Comparison of ENCODE assay signal across 1 cellular context in the genomic region with DNA sequence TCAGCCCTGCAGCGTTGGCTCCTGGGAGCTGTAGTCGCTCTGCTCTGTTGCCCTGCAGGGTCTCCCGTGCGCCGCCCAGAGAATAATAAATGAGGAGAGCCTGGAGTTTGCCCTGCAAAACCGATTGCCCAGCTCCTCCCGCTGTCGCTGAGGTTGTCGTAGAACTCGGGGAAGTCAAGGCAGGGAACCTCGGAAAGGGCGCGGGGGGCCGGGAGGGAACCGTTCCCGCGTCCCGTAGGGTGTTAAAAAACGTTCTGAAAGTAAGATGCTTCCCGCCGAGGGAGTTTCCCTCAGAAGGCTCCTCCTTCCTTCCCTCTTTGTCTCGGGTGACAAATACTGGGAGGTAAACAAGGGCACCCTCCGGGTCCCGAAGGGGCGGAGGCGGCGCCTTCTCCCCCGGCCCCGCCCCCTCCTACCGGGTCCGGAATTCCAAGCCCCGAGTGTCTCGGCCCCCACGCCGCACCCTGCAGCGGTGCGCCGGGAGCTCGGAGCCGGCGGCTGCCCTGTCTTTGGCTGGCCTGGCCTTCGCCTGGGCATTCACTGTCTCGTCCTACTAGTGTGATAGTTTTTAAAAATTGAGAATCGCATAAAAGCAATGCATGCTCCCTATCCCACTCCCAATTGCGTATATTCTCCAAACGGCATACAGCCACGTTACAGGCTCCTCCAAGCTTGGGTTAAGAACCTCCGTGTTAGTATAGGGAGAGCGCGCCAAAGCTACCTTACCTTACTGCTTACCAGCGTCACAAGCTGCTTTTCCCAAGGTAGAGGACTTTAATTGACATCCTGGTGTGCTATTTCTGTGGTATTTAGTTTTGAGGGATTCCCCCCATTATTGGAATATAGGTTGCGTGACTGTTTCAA.
A peak's percentile ranks its signal among the peaks of the same experiment; 100 is the strongest.
TF ChIP-seq lines count a peak whose summit lies in the region.

No MANE protein-coding gene starts in this region.

TF ChIP-seq in HepG2, 621 proteins besides CTCF, POLR2A, EP300 and RAD21 (continued from another document and continues in another):
- TF ChIP-seq, protein P1, sequence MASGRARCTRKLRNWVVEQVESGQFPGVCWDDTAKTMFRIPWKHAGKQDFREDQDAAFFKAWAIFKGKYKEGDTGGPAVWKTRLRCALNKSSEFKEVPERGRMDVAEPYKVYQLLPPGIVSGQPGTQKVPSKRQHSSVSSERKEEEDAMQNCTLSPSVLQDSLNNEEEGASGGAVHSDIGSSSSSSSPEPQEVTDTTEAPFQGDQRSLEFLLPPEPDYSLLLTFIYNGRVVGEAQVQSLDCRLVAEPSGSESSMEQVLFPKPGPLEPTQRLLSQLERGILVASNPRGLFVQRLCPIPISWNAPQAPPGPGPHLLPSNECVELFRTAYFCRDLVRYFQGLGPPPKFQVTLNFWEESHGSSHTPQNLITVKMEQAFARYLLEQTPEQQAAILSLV (CRISPR knock-in tag; IDR thresholded peaks at IDR 0.05; ENCODE audit: borderline replicate concordance): peak; percentile 42; the same call in 1 of the 2 replicates
- TF ChIP-seq RARG (CRISPR knock-in tag; IDR thresholded peaks at IDR 0.05; ENCODE audit: low read depth) (no peak), MIER2 (CRISPR knock-in tag; IDR thresholded peaks at IDR 0.05) (0 out of 2 replicates have a peak, but pooled peaks have one; percentile 60), DMAP1 (CRISPR knock-in tag; IDR thresholded peaks at IDR 0.05) (peak; percentile 35; the same call in 1 of the 2 replicates), POLR2G (IDR thresholded peaks at IDR 0.05; ENCODE audit: low read depth, low read length) (peak; percentile 85), ZNF101 (CRISPR knock-in tag; IDR thresholded peaks at IDR 0.05; ENCODE audit: borderline replicate concordance, low read depth) (no peak), ISL2 (CRISPR knock-in tag; IDR thresholded peaks at IDR 0.05) (no peak; the same call in 1 of the 2 replicates), ZNF333 (CRISPR knock-in tag; IDR thresholded peaks at IDR 0.05; ENCODE audit: borderline replicate concordance) (no peak), ZNF615 (CRISPR knock-in tag; IDR thresholded peaks at IDR 0.05; ENCODE audit: borderline replicate concordance) (no peak), ELF4 (CRISPR knock-in tag; IDR thresholded peaks at IDR 0.05; ENCODE audit: borderline replicate concordance) (no peak), DNMT1 (CRISPR knock-in tag; IDR thresholded peaks at IDR 0.05) (no peak), AGO1 (IDR thresholded peaks at IDR 0.05; ENCODE audit: low read depth, low read length, poor library complexity, severe bottlenecking) (peak; percentile 21), MIER3 (CRISPR knock-in tag; IDR thresholded peaks at IDR 0.05; ENCODE audit: borderline replicate concordance) (no peak), TEAD3 (CRISPR knock-in tag; optimal IDR thresholded peaks at IDR 0.05; ENCODE audit: borderline replicate concordance) (peak; percentile 61), ZNF570 (CRISPR knock-in tag; IDR thresholded peaks at IDR 0.05; ENCODE audit: borderline replicate concordance) (no peak), REPIN1 (CRISPR knock-in tag; IDR thresholded peaks at IDR 0.05; ENCODE audit: borderline replicate concordance, low read depth) (no peak), SRY (CRISPR knock-in tag; IDR thresholded peaks at IDR 0.05) (0 out of 2 replicates have a peak, but pooled peaks have one; percentile 45), ZIK1 (CRISPR knock-in tag; IDR thresholded peaks at IDR 0.05; ENCODE audit: borderline replicate concordance, low read depth) (no peak), ZNF3 (CRISPR knock-in tag; IDR thresholded peaks at IDR 0.05) (no peak), ZNF652 (CRISPR knock-in tag; IDR thresholded peaks at IDR 0.05; ENCODE audit: borderline replicate concordance, low read depth) (no peak), FOXK1 (CRISPR knock-in tag; IDR thresholded peaks at IDR 0.05; ENCODE audit: borderline replicate concordance, low read depth) (0 out of 2 replicates have a peak, but pooled peaks have one; percentile 24), ZNF777 (CRISPR knock-in tag; IDR thresholded peaks at IDR 0.05) (peak; percentile 52), SETDB1 (CRISPR knock-in tag; IDR thresholded peaks at IDR 0.05; ENCODE audit: borderline replicate concordance) (no peak), SIX1 (CRISPR knock-in tag; IDR thresholded peaks at IDR 0.05; ENCODE audit: borderline replicate concordance) (no peak; the same call in 1 of the 2 replicates), JUND (CRISPR knock-in tag; IDR thresholded peaks at IDR 0.05) (no peak), ZNF607 (CRISPR knock-in tag; IDR thresholded peaks at IDR 0.05; ENCODE audit: borderline replicate concordance) (no peak), HNF4G (IDR thresholded peaks at IDR 0.05; ENCODE audit: borderline replicate concordance, low read depth, low read length) (peak; percentile 15; the same call in 1 of the 2 replicates), HNF4G (CRISPR knock-in tag; IDR thresholded peaks at IDR 0.05; ENCODE audit: borderline replicate concordance, low read depth) (no peak), TARDBP (CRISPR knock-in tag; IDR thresholded peaks at IDR 0.05) (peak; percentile 21), SNRNP70 (IDR thresholded peaks at IDR 0.05; ENCODE audit: low read depth, low read length) (no peak), ZNF430 (CRISPR knock-in tag; IDR thresholded peaks at IDR 0.05) (no peak), ARNTL (CRISPR knock-in tag; IDR thresholded peaks at IDR 0.05) (no peak), KMT2B (CRISPR knock-in tag; IDR thresholded peaks at IDR 0.05) (peak; percentile 84; the same call in 1 of the 2 replicates), CBX1 (IDR thresholded peaks at IDR 0.05; ENCODE audit: low read depth) (no peak), ZC3H4 (CRISPR knock-in tag; IDR thresholded peaks at IDR 0.05; ENCODE audit: borderline replicate concordance) (no peak), ERF (CRISPR knock-in tag; IDR thresholded peaks at IDR 0.05) (0 out of 2 replicates have a peak, but pooled peaks have one; percentile 11), KAT7 (CRISPR knock-in tag; IDR thresholded peaks at IDR 0.05; ENCODE audit: borderline replicate concordance) (peak; percentile 60; the same call in 1 of the 2 replicates), ZNF382 (CRISPR knock-in tag; IDR thresholded peaks at IDR 0.05; ENCODE audit: borderline replicate concordance) (no peak), ZNF713 (CRISPR knock-in tag; IDR thresholded peaks at IDR 0.05) (no peak), GABPB1 (CRISPR knock-in tag; IDR thresholded peaks at IDR 0.05) (peak; percentile 58; the same call in 1 of the 2 replicates), ZNF136 (CRISPR knock-in tag; IDR thresholded peaks at IDR 0.05; ENCODE audit: low read depth) (no peak), POLR2AphosphoS5 (IDR thresholded peaks at IDR 0.05; ENCODE audit: low read depth, low read length) (peak; percentile 74), ATM (IDR thresholded peaks at IDR 0.05; ENCODE audit: borderline replicate concordance) (no peak)
- TF ChIP-seq, protein P2, sequence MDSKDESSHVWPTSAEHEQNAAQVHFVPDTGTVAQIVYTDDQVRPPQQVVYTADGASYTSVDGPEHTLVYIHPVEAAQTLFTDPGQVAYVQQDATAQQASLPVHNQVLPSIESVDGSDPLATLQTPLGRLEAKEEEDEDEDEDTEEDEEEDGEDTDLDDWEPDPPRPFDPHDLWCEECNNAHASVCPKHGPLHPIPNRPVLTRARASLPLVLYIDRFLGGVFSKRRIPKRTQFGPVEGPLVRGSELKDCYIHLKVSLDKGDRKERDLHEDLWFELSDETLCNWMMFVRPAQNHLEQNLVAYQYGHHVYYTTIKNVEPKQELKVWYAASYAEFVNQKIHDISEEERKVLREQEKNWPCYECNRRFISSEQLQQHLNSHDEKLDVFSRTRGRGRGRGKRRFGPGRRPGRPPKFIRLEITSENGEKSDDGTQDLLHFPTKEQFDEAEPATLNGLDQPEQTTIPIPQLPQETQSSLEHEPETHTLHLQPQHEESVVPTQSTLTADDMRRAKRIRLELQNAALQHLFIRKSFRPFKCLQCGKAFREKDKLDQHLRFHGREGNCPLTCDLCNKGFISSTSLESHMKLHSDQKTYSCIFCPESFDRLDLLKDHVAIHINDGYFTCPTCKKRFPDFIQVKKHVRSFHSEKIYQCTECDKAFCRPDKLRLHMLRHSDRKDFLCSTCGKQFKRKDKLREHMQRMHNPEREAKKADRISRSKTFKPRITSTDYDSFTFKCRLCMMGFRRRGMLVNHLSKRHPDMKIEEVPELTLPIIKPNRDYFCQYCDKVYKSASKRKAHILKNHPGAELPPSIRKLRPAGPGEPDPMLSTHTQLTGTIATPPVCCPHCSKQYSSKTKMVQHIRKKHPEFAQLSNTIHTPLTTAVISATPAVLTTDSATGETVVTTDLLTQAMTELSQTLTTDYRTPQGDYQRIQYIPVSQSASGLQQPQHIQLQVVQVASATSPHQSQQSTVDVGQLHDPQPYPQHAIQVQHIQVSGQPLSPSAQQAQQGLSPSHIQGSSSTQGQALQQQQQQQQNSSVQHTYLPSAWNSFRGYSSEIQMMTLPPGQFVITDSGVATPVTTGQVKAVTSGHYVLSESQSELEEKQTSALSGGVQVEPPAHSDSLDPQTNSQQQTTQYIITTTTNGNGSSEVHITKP (CRISPR knock-in tag; IDR thresholded peaks at IDR 0.05; ENCODE audit: low read depth): no peak
- TF ChIP-seq, protein P3, sequence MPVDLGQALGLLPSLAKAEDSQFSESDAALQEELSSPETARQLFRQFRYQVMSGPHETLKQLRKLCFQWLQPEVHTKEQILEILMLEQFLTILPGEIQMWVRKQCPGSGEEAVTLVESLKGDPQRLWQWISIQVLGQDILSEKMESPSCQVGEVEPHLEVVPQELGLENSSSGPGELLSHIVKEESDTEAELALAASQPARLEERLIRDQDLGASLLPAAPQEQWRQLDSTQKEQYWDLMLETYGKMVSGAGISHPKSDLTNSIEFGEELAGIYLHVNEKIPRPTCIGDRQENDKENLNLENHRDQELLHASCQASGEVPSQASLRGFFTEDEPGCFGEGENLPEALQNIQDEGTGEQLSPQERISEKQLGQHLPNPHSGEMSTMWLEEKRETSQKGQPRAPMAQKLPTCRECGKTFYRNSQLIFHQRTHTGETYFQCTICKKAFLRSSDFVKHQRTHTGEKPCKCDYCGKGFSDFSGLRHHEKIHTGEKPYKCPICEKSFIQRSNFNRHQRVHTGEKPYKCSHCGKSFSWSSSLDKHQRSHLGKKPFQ (CRISPR knock-in tag; IDR thresholded peaks at IDR 0.05; ENCODE audit: insufficient replicate concordance): no peak
- TF ChIP-seq, protein P4, sequence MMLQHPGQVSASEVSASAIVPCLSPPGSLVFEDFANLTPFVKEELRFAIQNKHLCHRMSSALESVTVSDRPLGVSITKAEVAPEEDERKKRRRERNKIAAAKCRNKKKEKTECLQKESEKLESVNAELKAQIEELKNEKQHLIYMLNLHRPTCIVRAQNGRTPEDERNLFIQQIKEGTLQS (CRISPR knock-in tag; IDR thresholded peaks at IDR 0.05): no peak
- TF ChIP-seq, protein P5, sequence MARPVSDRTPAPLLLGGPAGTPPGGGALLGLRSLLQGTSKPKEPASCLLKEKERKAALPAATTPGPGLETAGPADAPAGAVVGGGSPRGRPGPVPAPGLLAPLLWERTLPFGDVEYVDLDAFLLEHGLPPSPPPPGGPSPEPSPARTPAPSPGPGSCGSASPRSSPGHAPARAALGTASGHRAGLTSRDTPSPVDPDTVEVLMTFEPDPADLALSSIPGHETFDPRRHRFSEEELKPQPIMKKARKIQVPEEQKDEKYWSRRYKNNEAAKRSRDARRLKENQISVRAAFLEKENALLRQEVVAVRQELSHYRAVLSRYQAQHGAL (CRISPR knock-in tag; IDR thresholded peaks at IDR 0.05; ENCODE audit: not compliant biosample characterization): no peak
- TF ChIP-seq, protein P6, sequence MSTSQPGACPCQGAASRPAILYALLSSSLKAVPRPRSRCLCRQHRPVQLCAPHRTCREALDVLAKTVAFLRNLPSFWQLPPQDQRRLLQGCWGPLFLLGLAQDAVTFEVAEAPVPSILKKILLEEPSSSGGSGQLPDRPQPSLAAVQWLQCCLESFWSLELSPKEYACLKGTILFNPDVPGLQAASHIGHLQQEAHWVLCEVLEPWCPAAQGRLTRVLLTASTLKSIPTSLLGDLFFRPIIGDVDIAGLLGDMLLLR (CRISPR knock-in tag; IDR thresholded peaks at IDR 0.05): peak; percentile 57; the same call in 1 of the 2 replicates
- TF ChIP-seq, protein P7, sequence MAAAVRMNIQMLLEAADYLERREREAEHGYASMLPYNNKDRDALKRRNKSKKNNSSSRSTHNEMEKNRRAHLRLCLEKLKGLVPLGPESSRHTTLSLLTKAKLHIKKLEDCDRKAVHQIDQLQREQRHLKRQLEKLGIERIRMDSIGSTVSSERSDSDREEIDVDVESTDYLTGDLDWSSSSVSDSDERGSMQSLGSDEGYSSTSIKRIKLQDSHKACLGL (CRISPR knock-in tag; IDR thresholded peaks at IDR 0.05): no peak
- TF ChIP-seq, protein P8, sequence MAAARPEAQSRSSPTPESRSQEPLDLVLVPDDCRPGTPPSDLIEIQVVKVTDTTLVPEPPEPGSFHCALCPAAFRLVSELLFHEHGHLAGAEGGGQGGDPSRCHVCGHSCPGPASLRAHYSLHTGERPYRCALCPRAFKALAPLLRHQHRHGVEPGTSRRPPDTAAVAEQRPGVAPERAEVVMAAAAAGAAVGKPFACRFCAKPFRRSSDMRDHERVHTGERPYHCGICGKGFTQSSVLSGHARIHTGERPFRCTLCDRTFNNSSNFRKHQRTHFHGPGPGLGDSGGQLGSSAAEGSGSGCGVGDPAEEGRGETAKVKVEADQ (CRISPR knock-in tag; IDR thresholded peaks at IDR 0.05; ENCODE audit: borderline replicate concordance): 0 out of 2 replicates have a peak, but pooled peaks have one; percentile 36
- TF ChIP-seq, protein P9, sequence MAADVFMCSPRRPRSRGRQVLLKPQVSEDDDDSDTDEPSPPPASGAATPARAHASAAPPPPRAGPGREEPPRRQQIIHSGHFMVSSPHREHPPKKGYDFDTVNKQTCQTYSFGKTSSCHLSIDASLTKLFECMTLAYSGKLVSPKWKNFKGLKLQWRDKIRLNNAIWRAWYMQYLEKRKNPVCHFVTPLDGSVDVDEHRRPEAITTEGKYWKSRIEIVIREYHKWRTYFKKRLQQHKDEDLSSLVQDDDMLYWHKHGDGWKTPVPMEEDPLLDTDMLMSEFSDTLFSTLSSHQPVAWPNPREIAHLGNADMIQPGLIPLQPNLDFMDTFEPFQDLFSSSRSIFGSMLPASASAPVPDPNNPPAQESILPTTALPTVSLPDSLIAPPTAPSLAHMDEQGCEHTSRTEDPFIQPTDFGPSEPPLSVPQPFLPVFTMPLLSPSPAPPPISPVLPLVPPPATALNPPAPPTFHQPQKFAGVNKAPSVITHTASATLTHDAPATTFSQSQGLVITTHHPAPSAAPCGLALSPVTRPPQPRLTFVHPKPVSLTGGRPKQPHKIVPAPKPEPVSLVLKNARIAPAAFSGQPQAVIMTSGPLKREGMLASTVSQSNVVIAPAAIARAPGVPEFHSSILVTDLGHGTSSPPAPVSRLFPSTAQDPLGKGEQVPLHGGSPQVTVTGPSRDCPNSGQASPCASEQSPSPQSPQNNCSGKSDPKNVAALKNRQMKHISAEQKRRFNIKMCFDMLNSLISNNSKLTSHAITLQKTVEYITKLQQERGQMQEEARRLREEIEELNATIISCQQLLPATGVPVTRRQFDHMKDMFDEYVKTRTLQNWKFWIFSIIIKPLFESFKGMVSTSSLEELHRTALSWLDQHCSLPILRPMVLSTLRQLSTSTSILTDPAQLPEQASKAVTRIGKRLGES (CRISPR knock-in tag; IDR thresholded peaks at IDR 0.05; ENCODE audit: borderline replicate concordance): no peak
- TF ChIP-seq, protein P10, sequence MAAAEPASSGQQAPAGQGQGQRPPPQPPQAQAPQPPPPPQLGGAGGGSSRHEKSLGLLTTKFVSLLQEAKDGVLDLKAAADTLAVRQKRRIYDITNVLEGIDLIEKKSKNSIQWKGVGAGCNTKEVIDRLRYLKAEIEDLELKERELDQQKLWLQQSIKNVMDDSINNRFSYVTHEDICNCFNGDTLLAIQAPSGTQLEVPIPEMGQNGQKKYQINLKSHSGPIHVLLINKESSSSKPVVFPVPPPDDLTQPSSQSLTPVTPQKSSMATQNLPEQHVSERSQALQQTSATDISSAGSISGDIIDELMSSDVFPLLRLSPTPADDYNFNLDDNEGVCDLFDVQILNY (CRISPR knock-in tag; conservative IDR thresholded peaks at IDR 0.05): no peak
